Comparison of ENCODE assay signal across 15 cellular contexts in genomic region chr6:170223718-170224693, GRCh38.
DNase-seq lines count a peak whose midpoint lies in the region; ATAC-seq and TF ChIP-seq lines count a peak whose summit lies in the region.
"Had no signal": no experiment of that assay in that cellular context is flagged by ENCODE, and none has a peak within 500 bp of the region (broad histone marks: within the 10 kb centered on the region; RNA-seq: fewer than 3 reads in every experiment).

No MANE protein-coding gene starts in this region.

- H3K4me3 ChIP-seq in BLaER1 (no peak overlapping the region), esophagus squamous epithelium (no peak overlapping the region), trophoblast cell (ENCODE audit: low read depth, low read length) (no peak overlapping the region)
- H3K4me3 ChIP-seq: SK-N-MC had no signal

- peak overlapping the region; percentile 93 for H2AK5ac ChIP-seq in trophoblast cell (ENCODE audit: low read length)

- peaks cover 2% of the 10 kb centered on the region for H3K79me2 ChIP-seq in trophoblast cell (ENCODE audit: control insufficient read depth, insufficient read depth, low read length, poor library complexity)

- H3K27me3 ChIP-seq in BLaER1, result peaks cover 15% of the 10 kb centered on the region; the same call in 1 of the 2 replicates
- peaks cover 0 to 52% (median 0%) of the 10 kb centered on the region in 4 donors for H3K27me3 ChIP-seq in esophagus squamous epithelium
- H3K27me3 ChIP-seq in trophoblast cell (ENCODE audit: insufficient read depth, low read length), result no peaks in the 10 kb centered on the region

- peak overlapping the region; percentile 85 for H4K91ac ChIP-seq in trophoblast cell (ENCODE audit: low read depth, low read length)

- H3K18ac ChIP-seq in trophoblast cell (ENCODE audit: low read length), result peak overlapping the region; percentile 8

- TF ChIP-seq POLR2A in esophagus squamous epithelium (IDR thresholded peaks at IDR 0.05), result no peak

- no peak overlapping the region for H2AFZ ChIP-seq in trophoblast cell (ENCODE audit: insufficient read depth, low read length, poor library complexity)

- peak overlapping the region; percentile 33 for H2BK120ac ChIP-seq in trophoblast cell (ENCODE audit: insufficient read depth, low read length, poor library complexity)

- H3K4me2 ChIP-seq in BLaER1, result peak overlapping the region; percentile 74
- peak overlapping the region; percentile 18 for H3K4me2 ChIP-seq in trophoblast cell (ENCODE audit: low read length)

- DNase-seq in NCI-H774 (lab: John Stamatoyannopoulos, UW), result peak; percentile 13
- DNase-seq in esophagus squamous epithelium (lab: John Stamatoyannopoulos, UW), result no peak
- DNase-seq in trophoblast cell, result peak in 1 of 2 donors; percentile 7
- no peak for DNase-seq in GF-D8 (lab: John Stamatoyannopoulos, UW)
- no peak for DNase-seq in NAMALWA (ENCODE audit: low spot score)
- no peak for DNase-seq in activated T-cell treated with anti-CD3 and anti-CD28 coated beads, Interleukin-2, amount 50 U/mL, for 48 hours
- DNase-seq: activated CD4-positive, alpha-beta memory T cell treated with anti-CD3 and anti-CD28 coated beads for 36 hours; cerebellar nuclear complex; effector memory CD8-positive, alpha-beta T cell; NCI-H1436 treated with DMSO at 0.1 percent for 48 hours; nucleus accumbens; stimulated activated naive CD4-positive, alpha-beta T cell had no signal

- H4K20me1 ChIP-seq in BLaER1, result no peaks in the 10 kb centered on the region

- peak overlapping the region; percentile 37 for H2BK12ac ChIP-seq in trophoblast cell (ENCODE audit: low read length)

- H3K14ac ChIP-seq in trophoblast cell (ENCODE audit: low read length), result peak overlapping the region; percentile 49

- intact Hi-C loops in esophagus squamous epithelium (cut with DNase I), result no loop called here

- no peaks in the 10 kb centered on the region for H3K9me3 ChIP-seq in BLaER1
- H3K9me3 ChIP-seq in esophagus squamous epithelium, result no peaks in the 10 kb centered on the region
- peaks cover 4% of the 10 kb centered on the region for H3K9me3 ChIP-seq in trophoblast cell (ENCODE audit: insufficient read depth, low read depth, low read length)

- H3K27ac ChIP-seq in BLaER1, result no peak overlapping the region
- peak overlapping the region; percentile 57 to 90 (median 82) for H3K27ac ChIP-seq in esophagus squamous epithelium
- H3K27ac ChIP-seq in trophoblast cell (ENCODE audit: low read depth, low read length), result peak overlapping the region; percentile 60
- H3K27ac ChIP-seq: SK-N-MC had no signal

- no peak for TF ChIP-seq CTCF in esophagus squamous epithelium (IDR thresholded peaks at IDR 0.05)

- no peak for ATAC-seq in HG03097 (IDR thresholded peaks at IDR 0.05; ENCODE audit: low FRiP score, unreplicated experiment)
- ATAC-seq: effector memory CD8-positive, alpha-beta T cell had no signal

- 64 to 79% methylated on average over 11 to 18 of the region's 25 CpGs for WGBS in esophagus squamous epithelium, 2 donors
- no CpG with 5 or more reads among the region's 25 CpGs for WGBS in trophoblast cell (ENCODE audit: extremely low coverage, insufficient coverage, insufficient read length)

- H2BK5ac ChIP-seq in trophoblast cell (ENCODE audit: low read depth, low read length, poor library complexity), result peak overlapping the region; percentile 84

- peak overlapping the region; percentile 74 for H3K4ac ChIP-seq in trophoblast cell (ENCODE audit: low read depth, low read length)

- H3K23ac ChIP-seq in trophoblast cell (ENCODE audit: low read length), result no peak overlapping the region

- H3K9ac ChIP-seq in BLaER1 (no peak overlapping the region), trophoblast cell (ENCODE audit: low read length) (no peak overlapping the region)

- no peaks in the 10 kb centered on the region for H3K36me3 ChIP-seq in BLaER1
- H3K36me3 ChIP-seq in esophagus squamous epithelium, result no peaks in the 10 kb centered on the region
- no peaks in the 10 kb centered on the region for H3K36me3 ChIP-seq in trophoblast cell (ENCODE audit: control insufficient read depth in 1 of 2, insufficient read depth in 2 of 2, low read length in 2 of 2)

- peak overlapping the region; percentile 0 for H4K12ac ChIP-seq in trophoblast cell (ENCODE audit: low read depth, low read length)

- H4K8ac ChIP-seq in trophoblast cell (ENCODE audit: low read depth, low read length), result peak overlapping the region; percentile 62

- H3K79me1 ChIP-seq in trophoblast cell (ENCODE audit: low read length), result peaks cover 27% of the 10 kb centered on the region

- H3K4me1 ChIP-seq in BLaER1, result peaks cover 32% of the 10 kb centered on the region
- H3K4me1 ChIP-seq in esophagus squamous epithelium, result peaks cover 16 to 56% (median 34%) of the 10 kb centered on the region in 3 donors
- H3K4me1 ChIP-seq in trophoblast cell (ENCODE audit: control insufficient read depth in 1 of 2, insufficient read depth in 2 of 2, low read length in 2 of 2), result peaks cover 23 to 33% of the 10 kb centered on the region in 2 experiments
